8 cellular contexts compared by ENCODE assay signal in the genomic region with DNA sequence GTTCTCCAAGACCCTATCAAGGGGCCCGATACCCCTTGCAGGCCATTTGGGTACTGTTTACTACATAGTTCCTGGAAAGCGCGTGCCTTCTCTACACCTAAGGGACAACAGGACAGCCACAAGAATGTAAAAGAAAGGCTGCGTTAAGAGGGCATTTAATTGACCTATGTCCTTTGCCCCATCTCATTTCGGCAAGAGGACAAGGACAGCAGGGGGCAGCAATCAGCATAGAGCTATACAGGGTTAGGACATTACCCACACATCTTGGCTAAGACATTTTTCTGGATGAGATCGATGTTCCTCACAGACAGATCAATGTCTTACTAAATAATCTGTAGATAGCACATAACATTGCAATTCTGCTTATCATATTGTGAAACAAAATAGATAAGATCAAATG. TPM values are rescaled to one million over a fixed set of nuclear protein-coding genes. Genes with fewer than 3 reads are reported as not detected.
DNase-seq lines count a peak whose midpoint lies in the region; ATAC-seq and TF ChIP-seq lines count a peak whose summit lies in the region.

No MANE protein-coding gene starts in this region.

- DNase-seq in SK-N-SH (peak; percentile 7), NCI-H526 treated with DMSO at 0.1 percent for 48 hours (lab: John Stamatoyannopoulos, UW) (peak; percentile 16), iPS DF 6.9 (ENCODE audit: low read depth, low spot score) (peak; percentile 20), DMS79 treated with DMSO at 0.1 percent for 48 hours (lab: John Stamatoyannopoulos, UW) (no peak)
- DNase-seq in activated T-cell treated with anti-CD3 and anti-CD28 coated beads, Interleukin-2, amount 50 U/mL, for 24 hours = peak; percentile 46
- DNase-seq in stimulated activated naive CD8-positive, alpha-beta T cell treated with anti-CD3 and anti-CD28 coated beads, Interleukin-15, amount 100 ng/mL, for 72 hours = peak; percentile 12 to 29

- H3F3A ChIP-seq in SK-N-SH (replicated peaks; ENCODE audit: insufficient read depth) = no peaks in the 10 kb centered on the region

- H3K4me1 Mint-ChIP-seq in activated T-cell treated with anti-CD3 and anti-CD28 coated beads, Interleukin-2, amount 50 U/mL, for 24 hours (ENCODE audit: low read depth) = no peaks in the 10 kb centered on the region
- no peaks in the 10 kb centered on the region for H3K4me1 Mint-ChIP-seq in stimulated activated naive CD8-positive, alpha-beta T cell treated with anti-CD3 and anti-CD28 coated beads, Interleukin-15, amount 100 ng/mL, for 72 hours

- 22% methylated on average over 6 of the region's 6 CpGs for WGBS in SK-N-SH (ENCODE audit: low lambda C conversion rate)
- WGBS in iPS DF 6.9 (ENCODE audit: insufficient coverage, insufficient read length) = no CpG with 5 or more reads among the region's 6 CpGs

- H3K9me3 ChIP-seq in SK-N-SH (no peaks in the 10 kb centered on the region), iPS DF 6.9 (ENCODE audit: control insufficient read depth, insufficient read depth, low read length) (no peaks in the 10 kb centered on the region)

- H3K27me3 ChIP-seq in SK-N-SH (ENCODE audit: insufficient read depth) (peaks cover 33% of the 10 kb centered on the region), iPS DF 6.9 (ENCODE audit: control insufficient read depth, insufficient read depth, low read length) (no peaks in the 10 kb centered on the region)

- no peaks in the 10 kb centered on the region for H3K4me1 ChIP-seq in SK-N-SH (ENCODE audit: control insufficient read depth in 1 of 2, insufficient read depth in 2 of 2, low read depth in 1 of 2, low read length in 1 of 2)
- no peaks in the 10 kb centered on the region for H3K4me1 ChIP-seq in iPS DF 6.9 (ENCODE audit: control insufficient read depth, insufficient read depth, low read length)

- no peaks in the 10 kb centered on the region for H3K36me3 ChIP-seq in SK-N-SH (replicated peaks in 1 of 2; ENCODE audit: control insufficient read depth in 1 of 2, insufficient read depth in 2 of 2, low read length in 1 of 2)
- no peaks in the 10 kb centered on the region for H3K36me3 ChIP-seq in iPS DF 6.9 (ENCODE audit: control insufficient read depth, insufficient read depth, low read length)

- no peaks in the 10 kb centered on the region for H3K36me3 Mint-ChIP-seq in activated T-cell treated with anti-CD3 and anti-CD28 coated beads, Interleukin-2, amount 50 U/mL, for 24 hours (ENCODE audit: low read depth)

- no peaks in the 10 kb centered on the region for H4K20me1 ChIP-seq in SK-N-SH (ENCODE audit: insufficient read depth)

- ATAC-seq in SK-N-SH treated with all-trans-retinoic acid at 6 μM for 48 hours (no peak), GM18502 (IDR thresholded peaks at IDR 0.05; ENCODE audit: poor library complexity, unreplicated experiment) (no peak)
- peak; percentile 66 for ATAC-seq in stimulated activated naive CD8-positive, alpha-beta T cell treated with anti-CD3 and anti-CD28 coated beads, Interleukin-15, amount 100 ng/mL, for 72 hours

- no peak overlapping the region for H3K27ac ChIP-seq in SK-N-SH (ENCODE audit: low read depth in 2 of 2, low read length in 1 of 2)
- no peak overlapping the region for H3K27ac ChIP-seq in iPS DF 6.9 (ENCODE audit: low read length)

- H3K4me3 ChIP-seq in SK-N-SH (ENCODE audit: low read depth in 2 of 2, low read length in 1 of 2) (peak overlapping the region in 1 of 2 experiments; percentile 21; a peak in 1 of 4 replicates), iPS DF 6.9 (ENCODE audit: low read length) (no peak overlapping the region)

- peak; percentile 34 for TF ChIP-seq CTCF in SK-N-SH (IDR thresholded peaks at IDR 0.05)

- H3K4me3 Mint-ChIP-seq in activated T-cell treated with anti-CD3 and anti-CD28 coated beads, Interleukin-2, amount 50 U/mL, for 24 hours = no peak overlapping the region
- H3K4me3 Mint-ChIP-seq in stimulated activated naive CD8-positive, alpha-beta T cell treated with anti-CD3 and anti-CD28 coated beads, Interleukin-15, amount 100 ng/mL, for 72 hours = no peak overlapping the region

- H3K27ac Mint-ChIP-seq in activated T-cell treated with anti-CD3 and anti-CD28 coated beads, Interleukin-2, amount 50 U/mL, for 24 hours = no peak overlapping the region
- no peak overlapping the region for H3K27ac Mint-ChIP-seq in stimulated activated naive CD8-positive, alpha-beta T cell treated with anti-CD3 and anti-CD28 coated beads, Interleukin-15, amount 100 ng/mL, for 72 hours

- peak; percentile 23 for TF ChIP-seq RAD21 in SK-N-SH (IDR thresholded peaks at IDR 0.05; ENCODE audit: low read length)

- no peak for TF ChIP-seq EP300 in SK-N-SH (IDR thresholded peaks at IDR 0.05; ENCODE audit: borderline replicate concordance in 1 of 2, low read depth in 1 of 2, low read length in 1 of 2)

- H3K9me3 Mint-ChIP-seq in activated T-cell treated with anti-CD3 and anti-CD28 coated beads, Interleukin-2, amount 50 U/mL, for 24 hours = no peaks in the 10 kb centered on the region
- H3K9me3 Mint-ChIP-seq in stimulated activated naive CD8-positive, alpha-beta T cell treated with anti-CD3 and anti-CD28 coated beads, Interleukin-15, amount 100 ng/mL, for 72 hours = no peaks in the 10 kb centered on the region

- no peak overlapping the region for H3K9ac ChIP-seq in SK-N-SH

- no peak overlapping the region for H3K4me2 ChIP-seq in SK-N-SH

- peaks cover 29% of the 10 kb centered on the region for H3K27me3 Mint-ChIP-seq in activated T-cell treated with anti-CD3 and anti-CD28 coated beads, Interleukin-2, amount 50 U/mL, for 24 hours
- H3K27me3 Mint-ChIP-seq in stimulated activated naive CD8-positive, alpha-beta T cell treated with anti-CD3 and anti-CD28 coated beads, Interleukin-15, amount 100 ng/mL, for 72 hours = peaks cover 21% of the 10 kb centered on the region

- CTCF ChIA-PET in SK-N-SH (lab: Yijun Ruan, JAX) = interaction anchor here (0.6 kb wide), 1 partner anchor 9 kb away, joined by 3 read pairs; no protein-coding TSS in a partner anchor

- H3K79me2 ChIP-seq in SK-N-SH (ENCODE audit: insufficient read depth) = no peaks in the 10 kb centered on the region

- no peak overlapping the region for H2AFZ ChIP-seq in SK-N-SH (ENCODE audit: low read depth)

- no peaks in the 10 kb centered on the region for H3K9me2 ChIP-seq in SK-N-SH

- POLR2A ChIA-PET in SK-N-SH (lab: Yijun Ruan, JAX) = no interaction called here

TF ChIP-seq in SK-N-SH, 30 proteins besides CTCF, POLR2A, EP300 and RAD21:
- no peak for TF ChIP-seq SIN3A (IDR thresholded peaks at IDR 0.05; ENCODE audit: borderline replicate concordance, low read depth, low read length)
- TF ChIP-seq SMC3 (IDR thresholded peaks at IDR 0.05; ENCODE audit: low read depth, low read length) = peak; percentile 23; the same call in 1 of the 2 replicates

TF ChIP-seq in SK-N-SH treated with all-trans-retinoic acid at 6 μM for 48 hours, 23 proteins besides CTCF, POLR2A, EP300 and RAD21 (continues in another document):
- TF ChIP-seq ZFP30 (CRISPR knock-in tag; IDR thresholded peaks at IDR 0.05) (no peak), ZNF565 (CRISPR knock-in tag; conservative IDR thresholded peaks at IDR 0.05; ENCODE audit: low read depth) (no peak), TOX (CRISPR knock-in tag; IDR thresholded peaks at IDR 0.05; ENCODE audit: borderline replicate concordance) (no peak), PPARA (CRISPR knock-in tag; IDR thresholded peaks at IDR 0.05; ENCODE audit: borderline replicate concordance) (no peak), GLIS3 (CRISPR knock-in tag; IDR thresholded peaks at IDR 0.05) (no peak), ZC3H10 (CRISPR knock-in tag; IDR thresholded peaks at IDR 0.05) (no peak)
- TF ChIP-seq, protein P1, sequence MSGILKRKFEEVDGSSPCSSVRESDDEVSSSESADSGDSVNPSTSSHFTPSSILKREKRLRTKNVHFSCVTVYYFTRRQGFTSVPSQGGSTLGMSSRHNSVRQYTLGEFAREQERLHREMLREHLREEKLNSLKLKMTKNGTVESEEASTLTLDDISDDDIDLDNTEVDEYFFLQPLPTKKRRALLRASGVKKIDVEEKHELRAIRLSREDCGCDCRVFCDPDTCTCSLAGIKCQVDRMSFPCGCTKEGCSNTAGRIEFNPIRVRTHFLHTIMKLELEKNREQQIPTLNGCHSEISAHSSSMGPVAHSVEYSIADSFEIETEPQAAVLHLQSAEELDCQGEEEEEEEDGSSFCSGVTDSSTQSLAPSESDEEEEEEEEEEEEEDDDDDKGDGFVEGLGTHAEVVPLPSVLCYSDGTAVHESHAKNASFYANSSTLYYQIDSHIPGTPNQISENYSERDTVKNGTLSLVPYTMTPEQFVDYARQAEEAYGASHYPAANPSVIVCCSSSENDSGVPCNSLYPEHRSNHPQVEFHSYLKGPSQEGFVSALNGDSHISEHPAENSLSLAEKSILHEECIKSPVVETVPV (CRISPR knock-in tag; IDR thresholded peaks at IDR 0.05) = no peak
- TF ChIP-seq, protein P2, sequence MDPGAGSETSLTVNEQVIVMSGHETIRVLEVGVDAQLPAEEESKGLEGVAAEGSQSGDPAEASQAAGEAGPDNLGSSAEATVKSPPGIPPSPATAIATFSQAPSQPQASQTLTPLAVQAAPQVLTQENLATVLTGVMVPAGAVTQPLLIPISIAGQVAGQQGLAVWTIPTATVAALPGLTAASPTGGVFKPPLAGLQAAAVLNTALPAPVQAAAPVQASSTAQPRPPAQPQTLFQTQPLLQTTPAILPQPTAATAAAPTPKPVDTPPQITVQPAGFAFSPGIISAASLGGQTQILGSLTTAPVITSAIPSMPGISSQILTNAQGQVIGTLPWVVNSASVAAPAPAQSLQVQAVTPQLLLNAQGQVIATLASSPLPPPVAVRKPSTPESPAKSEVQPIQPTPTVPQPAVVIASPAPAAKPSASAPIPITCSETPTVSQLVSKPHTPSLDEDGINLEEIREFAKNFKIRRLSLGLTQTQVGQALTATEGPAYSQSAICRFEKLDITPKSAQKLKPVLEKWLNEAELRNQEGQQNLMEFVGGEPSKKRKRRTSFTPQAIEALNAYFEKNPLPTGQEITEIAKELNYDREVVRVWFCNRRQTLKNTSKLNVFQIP (CRISPR knock-in tag; IDR thresholded peaks at IDR 0.05; ENCODE audit: borderline replicate concordance, low read depth) = no peak
- TF ChIP-seq, protein P3, sequence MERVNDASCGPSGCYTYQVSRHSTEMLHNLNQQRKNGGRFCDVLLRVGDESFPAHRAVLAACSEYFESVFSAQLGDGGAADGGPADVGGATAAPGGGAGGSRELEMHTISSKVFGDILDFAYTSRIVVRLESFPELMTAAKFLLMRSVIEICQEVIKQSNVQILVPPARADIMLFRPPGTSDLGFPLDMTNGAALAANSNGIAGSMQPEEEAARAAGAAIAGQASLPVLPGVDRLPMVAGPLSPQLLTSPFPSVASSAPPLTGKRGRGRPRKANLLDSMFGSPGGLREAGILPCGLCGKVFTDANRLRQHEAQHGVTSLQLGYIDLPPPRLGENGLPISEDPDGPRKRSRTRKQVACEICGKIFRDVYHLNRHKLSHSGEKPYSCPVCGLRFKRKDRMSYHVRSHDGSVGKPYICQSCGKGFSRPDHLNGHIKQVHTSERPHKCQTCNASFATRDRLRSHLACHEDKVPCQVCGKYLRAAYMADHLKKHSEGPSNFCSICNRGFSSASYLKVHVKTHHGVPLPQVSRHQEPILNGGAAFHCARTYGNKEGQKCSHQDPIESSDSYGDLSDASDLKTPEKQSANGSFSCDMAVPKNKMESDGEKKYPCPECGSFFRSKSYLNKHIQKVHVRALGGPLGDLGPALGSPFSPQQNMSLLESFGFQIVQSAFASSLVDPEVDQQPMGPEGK (CRISPR knock-in tag; IDR thresholded peaks at IDR 0.05; ENCODE audit: borderline replicate concordance) = no peak

RNA-seq across cellular contexts. Expression of a gene that starts 41.2 kb away (rescaled TPM):
- polyA plus RNA-seq in SK-N-SH (2012; rRNA removed) = not detected in 2 replicates
- not detected in 2 replicates for polyA plus RNA-seq in SK-N-SH (2012; cell fraction: cytosol; rRNA removed)
- polyA plus RNA-seq in SK-N-SH (2012; cell fraction: nucleus; rRNA removed) = not detected in 2 replicates
